ENCODE assay signal across 32 cellular contexts in genomic region chr5:146912874-146913273, GRCh38. TPM values are rescaled to one million over a fixed set of nuclear protein-coding genes. Genes with fewer than 3 reads are reported as not detected.
"Had no signal": no experiment of that assay in that cellular context is flagged by ENCODE, and none has a peak within 500 bp of the region (broad histone marks: within the 10 kb centered on the region; RNA-seq: fewer than 3 reads in every experiment).

No MANE protein-coding gene starts in this region.

- H3K27ac Mint-ChIP-seq: activated B cell treated with CpG ODN at 0.5 μM for 24 hours; activated CD4-positive, alpha-beta memory T cell treated with anti-CD3 and anti-CD28 coated beads, Interleukin-2, amount 10 ng/mL, durations not matched to agents 7 days and 5 days; activated CD4-positive, alpha-beta T cell treated with anti-CD3 and anti-CD28 coated beads, Interleukin-2, amount 10 ng/mL, durations not matched to agents 7 days and 5 days; activated CD8-positive, alpha-beta memory T cell treated with anti-CD3 and anti-CD28 coated beads, Interleukin-2, amount 10 ng/mL, durations not matched to agents 7 days and 5 days; activated CD8-positive, alpha-beta T cell treated with anti-CD3 and anti-CD28 coated beads, Interleukin-2, amount 10 ng/mL, durations not matched to agents 7 days and 5 days; activated naive CD4-positive, alpha-beta T cell treated with anti-CD3 and anti-CD28 coated beads, Interleukin-2, amount 10 ng/mL, durations not matched to agents 7 days and 5 days; activated naive CD4-positive, alpha-beta T cell treated with anti-CD3 and anti-CD28 coated beads, Interleukin-2, amount 50 U/mL, for 24 hours; activated naive CD8-positive, alpha-beta T cell treated with anti-CD3 and anti-CD28 coated beads, Interleukin-2, amount 10 ng/mL, durations not matched to agents 7 days and 5 days; activated naive CD8-positive, alpha-beta T cell treated with anti-CD3 and anti-CD28 coated beads, Interleukin-2, amount 50 U/mL, for 24 hours; activated T-cell treated with anti-CD3 and anti-CD28 coated beads, Interleukin-2, amount 50 U/mL, for 24 hours; activated T-helper 2 cell treated with anti-CD3 and anti-CD28 coated beads, Interferon-gamma antibody, Interleukin-2, Interleukin-4, amounts not matched to agents 10 μg/mL and 5 μg/mL and 100 μg/mL, durations not matched to agents 14 hours and 24 hours and 36 hours; brain; T-helper 1 cell treated with Interleukin-12 subunit alpha and Interleukin-12 subunit beta and Interleukin-4 antibody, amounts not matched to agents 30 μg/mL and 1 μg/mL, for 36 hours; T-helper 2 cell treated with Interferon-gamma antibody and Interleukin-4, amounts not matched to agents 5 μg/mL and 100 μg/mL, for 36 hours had no signal

- H3K4me1 ChIP-seq: ascending aorta had no signal

- ATAC-seq: activated CD8-positive, alpha-beta T cell treated with anti-CD3 and anti-CD28 coated beads, Interleukin-2, amount 10 ng/mL, durations not matched to agents 7 days and 5 days had no signal

- H3K36me3 Mint-ChIP-seq: activated naive CD4-positive, alpha-beta T cell treated with anti-CD3 and anti-CD28 coated beads, Interleukin-2, amount 10 ng/mL, durations not matched to agents 7 days and 5 days; activated naive CD4-positive, alpha-beta T cell treated with anti-CD3 and anti-CD28 coated beads, Interleukin-2, amount 50 U/mL, for 24 hours; activated naive CD8-positive, alpha-beta T cell treated with anti-CD3 and anti-CD28 coated beads, Interleukin-2, amount 10 ng/mL, durations not matched to agents 7 days and 5 days; brain had no signal

- H3K4me3 ChIP-seq: ascending aorta, cardiac muscle cell had no signal

- DNase-seq: activated B cell treated with CpG ODN at 0.5 μM for 24 hours; activated CD4-positive, alpha-beta memory T cell treated with anti-CD3 and anti-CD28 coated beads, Interleukin-2, amount 10 ng/mL, durations not matched to agents 7 days and 5 days; activated CD4-positive, alpha-beta T cell treated with anti-CD3 and anti-CD28 coated beads for 48 hours; activated CD4-positive, alpha-beta T cell treated with anti-CD3 and anti-CD28 coated beads, Interleukin-2, amount 10 ng/mL, durations not matched to agents 7 days and 5 days; activated CD4-positive, alpha-beta T cell treated with anti-CD3 and anti-CD28 coated beads, Interleukin-2, amount 50 U/mL, for 48 hours; activated CD4-positive, CD25-positive, alpha-beta regulatory T cell treated with anti-CD3 and anti-CD28 coated beads, Interleukin-2, amount 50 U/mL, for 72 hours; activated CD8-positive, alpha-beta memory T cell treated with anti-CD3 and anti-CD28 coated beads for 24 hours; activated CD8-positive, alpha-beta memory T cell treated with anti-CD3 and anti-CD28 coated beads, Interleukin-2, amount 10 ng/mL, durations not matched to agents 7 days and 5 days; activated CD8-positive, alpha-beta memory T cell treated with anti-CD3 and anti-CD28 coated beads, Interleukin-2, amount 50 U/mL, for 48 hours; activated CD8-positive, alpha-beta T cell treated with anti-CD3 and anti-CD28 coated beads, Interleukin-2, amount 10 ng/mL, durations not matched to agents 7 days and 5 days; activated effector memory CD4-positive, alpha-beta T cell treated with Interleukin-2 at 50 U/mL for 16 hours; activated gamma-delta T cell; activated naive CD4-positive, alpha-beta T cell treated with anti-CD3 and anti-CD28 coated beads, Interleukin-2, amount 10 ng/mL, durations not matched to agents 7 days and 5 days; activated naive CD4-positive, alpha-beta T cell treated with Interleukin-2 at 50 U/mL for 16 hours; activated naive CD8-positive, alpha-beta T cell treated with anti-CD3 and anti-CD28 coated beads, Interleukin-2, amount 10 ng/mL, durations not matched to agents 7 days and 5 days; activated naive CD8-positive, alpha-beta T cell treated with anti-CD3 and anti-CD28 coated beads, Interleukin-2, amount 50 U/mL, for 24 hours; activated T-cell treated with anti-CD3 and anti-CD28 coated beads, Interleukin-2, amount 50 U/mL, for 24 hours; activated T-cell treated with anti-CD3 and anti-CD28 coated beads, Interleukin-2, amount 50 U/mL, for 48 hours; amygdala; anterior cingulate cortex; caudate nucleus; cerebellar nuclear complex; T-helper 9 cell had no signal

- H3K27ac ChIP-seq: ascending aorta, cardiac muscle cell, VCaP had no signal

- H3K27me3 Mint-ChIP-seq: activated B cell treated with CpG ODN at 0.5 μM for 24 hours; activated CD4-positive, alpha-beta memory T cell treated with anti-CD3 and anti-CD28 coated beads, Interleukin-2, amount 10 ng/mL, durations not matched to agents 7 days and 5 days; activated CD8-positive, alpha-beta memory T cell treated with anti-CD3 and anti-CD28 coated beads, Interleukin-2, amount 10 ng/mL, durations not matched to agents 7 days and 5 days; activated naive CD4-positive, alpha-beta T cell treated with anti-CD3 and anti-CD28 coated beads, Interleukin-2, amount 10 ng/mL, durations not matched to agents 7 days and 5 days; activated naive CD4-positive, alpha-beta T cell treated with anti-CD3 and anti-CD28 coated beads, Interleukin-2, amount 50 U/mL, for 24 hours; activated T-cell treated with anti-CD3 and anti-CD28 coated beads, Interleukin-2, amount 50 U/mL, for 24 hours; brain; central memory CD8-positive, alpha-beta T cell had no signal

- H3K9me3 Mint-ChIP-seq: activated B cell treated with CpG ODN at 0.5 μM for 24 hours; activated CD4-positive, alpha-beta memory T cell treated with anti-CD3 and anti-CD28 coated beads, Interleukin-2, amount 10 ng/mL, durations not matched to agents 7 days and 5 days; activated CD4-positive, alpha-beta T cell treated with anti-CD3 and anti-CD28 coated beads, Interleukin-2, amount 10 ng/mL, durations not matched to agents 7 days and 5 days; activated naive CD4-positive, alpha-beta T cell treated with anti-CD3 and anti-CD28 coated beads, Interleukin-2, amount 10 ng/mL, durations not matched to agents 7 days and 5 days; activated naive CD4-positive, alpha-beta T cell treated with anti-CD3 and anti-CD28 coated beads, Interleukin-2, amount 50 U/mL, for 24 hours; activated naive CD8-positive, alpha-beta T cell treated with anti-CD3 and anti-CD28 coated beads, Interleukin-2, amount 10 ng/mL, durations not matched to agents 7 days and 5 days; activated naive CD8-positive, alpha-beta T cell treated with anti-CD3 and anti-CD28 coated beads, Interleukin-2, amount 50 U/mL, for 24 hours; activated T-cell treated with anti-CD3 and anti-CD28 coated beads, Interleukin-2, amount 50 U/mL, for 24 hours; activated T-helper 2 cell treated with anti-CD3 and anti-CD28 coated beads, Interferon-gamma antibody, Interleukin-2, Interleukin-4, amounts not matched to agents 10 μg/mL and 5 μg/mL and 100 μg/mL, durations not matched to agents 14 hours and 24 hours and 36 hours; brain; central memory CD8-positive, alpha-beta T cell; T-helper 1 cell treated with Interleukin-12 subunit alpha and Interleukin-12 subunit beta and Interleukin-4 antibody, amounts not matched to agents 30 μg/mL and 1 μg/mL, for 36 hours; T-helper 2 cell treated with Interferon-gamma antibody and Interleukin-4, amounts not matched to agents 5 μg/mL and 100 μg/mL, for 36 hours had no signal

- H3K4me3 Mint-ChIP-seq: activated B cell treated with CpG ODN at 0.5 μM for 24 hours; activated CD4-positive, alpha-beta memory T cell treated with anti-CD3 and anti-CD28 coated beads, Interleukin-2, amount 10 ng/mL, durations not matched to agents 7 days and 5 days; activated CD4-positive, alpha-beta T cell treated with anti-CD3 and anti-CD28 coated beads, Interleukin-2, amount 10 ng/mL, durations not matched to agents 7 days and 5 days; activated CD8-positive, alpha-beta memory T cell treated with anti-CD3 and anti-CD28 coated beads, Interleukin-2, amount 10 ng/mL, durations not matched to agents 7 days and 5 days; activated CD8-positive, alpha-beta T cell treated with anti-CD3 and anti-CD28 coated beads, Interleukin-2, amount 10 ng/mL, durations not matched to agents 7 days and 5 days; activated naive CD4-positive, alpha-beta T cell treated with anti-CD3 and anti-CD28 coated beads, Interleukin-2, amount 10 ng/mL, durations not matched to agents 7 days and 5 days; activated naive CD4-positive, alpha-beta T cell treated with anti-CD3 and anti-CD28 coated beads, Interleukin-2, amount 50 U/mL, for 24 hours; activated naive CD8-positive, alpha-beta T cell treated with anti-CD3 and anti-CD28 coated beads, Interleukin-2, amount 10 ng/mL, durations not matched to agents 7 days and 5 days; activated naive CD8-positive, alpha-beta T cell treated with anti-CD3 and anti-CD28 coated beads, Interleukin-2, amount 50 U/mL, for 24 hours; activated T-cell treated with anti-CD3 and anti-CD28 coated beads, Interleukin-2, amount 50 U/mL, for 24 hours; brain; central memory CD8-positive, alpha-beta T cell; T-helper 1 cell treated with Interleukin-12 subunit alpha and Interleukin-12 subunit beta and Interleukin-4 antibody, amounts not matched to agents 30 μg/mL and 1 μg/mL, for 36 hours; T-helper 2 cell treated with Interferon-gamma antibody and Interleukin-4, amounts not matched to agents 5 μg/mL and 100 μg/mL, for 36 hours had no signal

- H3K27me3 ChIP-seq: ascending aorta, cardiac muscle cell had no signal

- H3K36me3 ChIP-seq: ascending aorta, cardiac muscle cell had no signal

- H3K4me1 Mint-ChIP-seq: activated B cell treated with CpG ODN at 0.5 μM for 24 hours had no signal

RNA-seq across cellular contexts. Expression of gene PPP2R2B, which starts 34.3 kb away (rescaled TPM):
- total RNA-seq: activated B cell treated with CpG ODN at 0.5 μM for 24 hours had no signal
